In genomic region chr20:35318502-35319157, GRCh38 we compare ENCODE assay signal across 10 cellular contexts. TPM values are rescaled to one million over a fixed set of nuclear protein-coding genes. Genes with fewer than 3 reads are reported as not detected.
DNase-seq lines count a peak whose midpoint lies in the region; ATAC-seq and TF ChIP-seq lines count a peak whose summit lies in the region.
"Had no signal": no experiment of that assay in that cellular context is flagged by ENCODE, and none has a peak within 500 bp of the region (broad histone marks: within the 10 kb centered on the region; RNA-seq: fewer than 3 reads in every experiment).

No MANE protein-coding gene starts in this region.

- H3K36me3 ChIP-seq in body of pancreas (replicated peaks in 1 of 2; ENCODE audit: insufficient read depth in 1 of 2, low read depth in 2 of 2): no peaks in the 10 kb centered on the region

- H3K23ac ChIP-seq in H9 (ENCODE audit: insufficient read length, low read depth, low read length): no peak overlapping the region

- H3K27ac ChIP-seq in body of pancreas (peak overlapping the region; percentile 17 to 74 (median 56)), H9 (ENCODE audit: insufficient read length, low read depth, low read length) (no peak overlapping the region)

- H3K9ac ChIP-seq in H9 (ENCODE audit: extremely low read depth, insufficient read length, low read length): no peak overlapping the region

- no peak overlapping the region for H2AK5ac ChIP-seq in H9 (ENCODE audit: insufficient read length, low read length)

- no peak overlapping the region for H3K4ac ChIP-seq in H9 (ENCODE audit: low read depth, low read length)

- H3K27me3 Mint-ChIP-seq in activated naive CD8-positive, alpha-beta T cell treated with anti-CD3 and anti-CD28 coated beads, Interleukin-2, amount 50 U/mL, for 24 hours: no peaks in the 10 kb centered on the region
- no peaks in the 10 kb centered on the region for H3K27me3 Mint-ChIP-seq in activated naive CD8-positive, alpha-beta T cell treated with anti-CD3 and anti-CD28 coated beads for 36 hours
- no peaks in the 10 kb centered on the region for H3K27me3 Mint-ChIP-seq in H9 (ENCODE audit: low read depth)

- no peaks in the 10 kb centered on the region for H3K79me2 ChIP-seq in H9 (ENCODE audit: insufficient read depth, low read length)

- peaks cover 7% of the 10 kb centered on the region for H3K36me3 Mint-ChIP-seq in activated naive CD8-positive, alpha-beta T cell treated with anti-CD3 and anti-CD28 coated beads, Interleukin-2, amount 50 U/mL, for 24 hours (ENCODE audit: low read depth)
- H3K36me3 Mint-ChIP-seq in activated naive CD8-positive, alpha-beta T cell treated with anti-CD3 and anti-CD28 coated beads for 36 hours: peaks cover 3% of the 10 kb centered on the region
- peaks cover 0 to 5% (median 0%) of the 10 kb centered on the region in 3 experiments; a peak in 1 of 7 replicates for H3K36me3 Mint-ChIP-seq in H9 (ENCODE audit: insufficient read depth in 1 of 3, low read depth in 3 of 3)

- no peaks in the 10 kb centered on the region for H4K20me1 ChIP-seq in H9 (ENCODE audit: control insufficient read depth, insufficient read depth, insufficient read length)

- H3T11ph ChIP-seq in H9 (ENCODE audit: low read length): no peak overlapping the region

- no peak overlapping the region for H4K8ac ChIP-seq in H9 (replicated peaks; ENCODE audit: insufficient read length, low read depth, low read length)

- no peak overlapping the region for H3K4me3 Mint-ChIP-seq in activated naive CD8-positive, alpha-beta T cell treated with anti-CD3 and anti-CD28 coated beads, Interleukin-2, amount 50 U/mL, for 24 hours
- H3K4me3 Mint-ChIP-seq in activated naive CD8-positive, alpha-beta T cell treated with anti-CD3 and anti-CD28 coated beads for 36 hours: no peak overlapping the region
- no peak overlapping the region for H3K4me3 Mint-ChIP-seq in H9

- H3K9me3 Mint-ChIP-seq in activated naive CD8-positive, alpha-beta T cell treated with anti-CD3 and anti-CD28 coated beads, Interleukin-2, amount 50 U/mL, for 24 hours: no peaks in the 10 kb centered on the region
- H3K9me3 Mint-ChIP-seq in activated naive CD8-positive, alpha-beta T cell treated with anti-CD3 and anti-CD28 coated beads for 36 hours: no peaks in the 10 kb centered on the region
- no peaks in the 10 kb centered on the region for H3K9me3 Mint-ChIP-seq in H9

- TF ChIP-seq POLR2A in body of pancreas (IDR thresholded peaks at IDR 0.05): peak; percentile 9 to 53 (median 28)

- no peak overlapping the region for H3K18ac ChIP-seq in H9 (ENCODE audit: insufficient read length, low read depth, low read length)

- peak; percentile 52 for ATAC-seq in activated naive CD8-positive, alpha-beta T cell treated with anti-CD3 and anti-CD28 coated beads, Interleukin-2, amount 50 U/mL, for 24 hours
- ATAC-seq in body of pancreas (peak; percentile 94), GM21786 (IDR thresholded peaks at IDR 0.05; ENCODE audit: unreplicated experiment) (no peak), GM18861 (IDR thresholded peaks at IDR 0.05; ENCODE audit: unreplicated experiment) (no peak)

- no peak overlapping the region for H3K56ac ChIP-seq in H9 (ENCODE audit: insufficient read length, low read depth, low read length)

- intact Hi-C loops in body of pancreas (cut with DNase I): no loop called here

- H4K91ac ChIP-seq in H9 (ENCODE audit: insufficient read length, low read depth, low read length): no peak overlapping the region

- H3K14ac ChIP-seq in H9 (ENCODE audit: insufficient read depth, low read length): no peak overlapping the region

- no peak overlapping the region for H3K4me3 ChIP-seq in body of pancreas

- peak overlapping the region; percentile 43 for H3K27ac Mint-ChIP-seq in activated naive CD8-positive, alpha-beta T cell treated with anti-CD3 and anti-CD28 coated beads, Interleukin-2, amount 50 U/mL, for 24 hours
- H3K27ac Mint-ChIP-seq in activated naive CD8-positive, alpha-beta T cell treated with anti-CD3 and anti-CD28 coated beads for 36 hours: no peak overlapping the region
- no peak overlapping the region; a peak in 1 of 7 replicates for H3K27ac Mint-ChIP-seq in H9

- no peak for TF ChIP-seq CTCF in body of pancreas (IDR thresholded peaks at IDR 0.05)
- TF ChIP-seq CTCF in H9 (conservative IDR thresholded peaks at IDR 0.05): no peak

- H3K4me1 ChIP-seq in body of pancreas (peaks cover 17% of the 10 kb centered on the region), H9 (ENCODE audit: insufficient read depth, low read length) (peaks cover 7% of the 10 kb centered on the region; the same call in 1 of the 2 replicates)

- H2BK20ac ChIP-seq in H9 (ENCODE audit: low read depth, low read length, poor library complexity, severe bottlenecking): no peak overlapping the region

- no peak overlapping the region for H2BK120ac ChIP-seq in H9 (ENCODE audit: low read depth, low read length, poor library complexity, severe bottlenecking)

- no peak overlapping the region for H2BK12ac ChIP-seq in H9 (ENCODE audit: insufficient read length, low read depth, low read length)

- WGBS in body of pancreas, 2 donors: 54 to 67% methylated on average over 6 of the region's 6 CpGs
- no CpG with 5 or more reads among the region's 6 CpGs for WGBS in H9 (ENCODE audit: extremely low coverage, insufficient read length, low lambda C conversion rate)

- H2BK15ac ChIP-seq in H9 (ENCODE audit: low read depth, low read length): no peak overlapping the region

- H3K79me1 ChIP-seq in H9 (ENCODE audit: insufficient read depth, low read depth, low read length, poor library complexity, severe bottlenecking): no peaks in the 10 kb centered on the region

- no peaks in the 10 kb centered on the region for H3K9me3 ChIP-seq in body of pancreas
- H3K9me3 ChIP-seq in H9 (ENCODE audit: control insufficient read depth, low read depth, low read length): no peaks in the 10 kb centered on the region

- H3K23me2 ChIP-seq in H9 (ENCODE audit: insufficient read length, low read depth, low read length, poor library complexity, severe bottlenecking): no peaks in the 10 kb centered on the region

- no peak overlapping the region for H4K5ac ChIP-seq in H9 (ENCODE audit: insufficient read length, low read depth, low read length)

- H3K4me2 ChIP-seq in H9 (ENCODE audit: insufficient read depth, insufficient read length, low read length): no peak overlapping the region

- H3K27me3 ChIP-seq in body of pancreas (no peaks in the 10 kb centered on the region), H9 (ENCODE audit: insufficient read depth, low read length) (no peaks in the 10 kb centered on the region)

- H3K4me1 Mint-ChIP-seq in activated naive CD8-positive, alpha-beta T cell treated with anti-CD3 and anti-CD28 coated beads, Interleukin-2, amount 50 U/mL, for 24 hours: peaks cover 37% of the 10 kb centered on the region
- peaks cover 32% of the 10 kb centered on the region for H3K4me1 Mint-ChIP-seq in activated naive CD8-positive, alpha-beta T cell treated with anti-CD3 and anti-CD28 coated beads for 36 hours
- peaks cover 23 to 24% of the 10 kb centered on the region in 2 experiments for H3K4me1 Mint-ChIP-seq in H9

- no peak for DNase-seq in activated naive CD8-positive, alpha-beta T cell treated with anti-CD3 and anti-CD28 coated beads, Interleukin-2, amount 50 U/mL, for 24 hours
- no peak for DNase-seq in activated naive CD8-positive, alpha-beta T cell treated with anti-CD3 and anti-CD28 coated beads for 36 hours
- DNase-seq in body of pancreas: peak; percentile 49 to 73 (median 58)
- DNase-seq in lung microvascular endothelial cell (ENCODE audit: low read depth in 2 of 2): peak; percentile 46 to 82
- no peak for DNase-seq in NCI-H1092 treated with DMSO at 0.1 percent for 48 hours (lab: John Stamatoyannopoulos, UW)
- no peak for DNase-seq in H9
- DNase-seq: DND-41 had no signal

- H2AFZ ChIP-seq in H9 (ENCODE audit: low read length): no peak overlapping the region

- no peak overlapping the region for H2BK5ac ChIP-seq in H9 (ENCODE audit: insufficient read length, low read length)

RNA-seq across cellular contexts. Expression of gene FAM83C, which starts 26.4 kb away (rescaled TPM):
- not detected for total RNA-seq in activated naive CD8-positive, alpha-beta T cell treated with anti-CD3 and anti-CD28 coated beads for 36 hours
- total RNA-seq in body of pancreas: not detected
- total RNA-seq in lung microvascular endothelial cell: not detected in 2 replicates
- not detected in 2 replicates for total RNA-seq in H9 (2021)
- total RNA-seq: glomerular endothelial cell had no signal

RNA-seq across cellular contexts. Expression of gene EIF6, which starts 34.1 kb away (rescaled TPM):
- total RNA-seq in activated naive CD8-positive, alpha-beta T cell treated with anti-CD3 and anti-CD28 coated beads for 36 hours: 100 to 1,000 TPM; 172 to 179 TPM
- 10 to 100 TPM; 23.3 to 35.6 TPM for total RNA-seq in body of pancreas
- total RNA-seq in lung microvascular endothelial cell: 138 and 161 TPM in 2 replicates
- total RNA-seq in H9 (2021): 150 and 154 TPM in 2 replicates

RNA-seq across cellular contexts. Expression of gene MMP24OS, which starts 40.7 kb away (rescaled TPM):
- 10 to 100 TPM; 27.2 to 27.4 TPM for total RNA-seq in activated naive CD8-positive, alpha-beta T cell treated with anti-CD3 and anti-CD28 coated beads for 36 hours
- total RNA-seq in body of pancreas (10 to 100 TPM; 20.4 to 27.5 TPM), lung microvascular endothelial cell (3.1 and 5.8 TPM in 2 replicates), H9 (2021) (43.8 and 45.6 TPM in 2 replicates)

Comparison
In these comparisons a context has a peak if more than half of its experiments do, and no peak if none do; other contexts are left out.
1. ATAC-seq: peak in activated naive CD8-positive, alpha-beta T cell treated with anti-CD3 and anti-CD28 coated beads, Interleukin-2, amount 50 U/mL, for 24 hours (single experiment) and body of pancreas (single experiment); none in GM21786 (single experiment) and GM18861 (single experiment).
2. DNase-seq: peak in body of pancreas (4 of 4) and lung microvascular endothelial cell (2 of 2); none in activated naive CD8-positive, alpha-beta T cell treated with anti-CD3 and anti-CD28 coated beads, Interleukin-2, amount 50 U/mL, for 24 hours (single experiment), activated naive CD8-positive, alpha-beta T cell treated with anti-CD3 and anti-CD28 coated beads for 36 hours (single experiment), NCI-H1092 treated with DMSO at 0.1 percent for 48 hours (single experiment) and H9 (single experiment).